Comparison of ENCODE assay signal across 8 cellular contexts in genomic region chr11:64742087-64742939, GRCh38. TPM values are rescaled to one million over a fixed set of nuclear protein-coding genes. Genes with fewer than 3 reads are reported as not detected.
DNase-seq lines count a peak whose midpoint lies in the region; ATAC-seq, FAIRE-seq and TF ChIP-seq lines count a peak whose summit lies in the region.

No MANE protein-coding gene starts in this region.

- peaks cover 49% of the 10 kb centered on the region for H3K4me1 ChIP-seq in left ventricle myocardium inferior
- H3K4me1 ChIP-seq in sigmoid colon, result peaks cover 0 to 50% (median 45%) of the 10 kb centered on the region in 4 donors

- H3K27me3 ChIP-seq in AG04450 (ENCODE audit: control insufficient read depth, insufficient read depth, low read length), result peaks cover 66% of the 10 kb centered on the region
- no peaks in the 10 kb centered on the region for H3K27me3 ChIP-seq in left ventricle myocardium inferior (ENCODE audit: low read depth)
- no peaks in the 10 kb centered on the region for H3K27me3 ChIP-seq in sigmoid colon

- peaks cover 36% of the 10 kb centered on the region for H3K36me3 Mint-ChIP-seq in activated CD4-positive, alpha-beta T cell treated with anti-CD3 and anti-CD28 coated beads, Interleukin-2, amount 10 ng/mL, durations not matched to agents 7 days and 5 days (ENCODE audit: low read depth)

- no peak for ATAC-seq in GM18861 (IDR thresholded peaks at IDR 0.05; ENCODE audit: unreplicated experiment)
- ATAC-seq in GM19455 (IDR thresholded peaks at IDR 0.05; ENCODE audit: unreplicated experiment), result no peak

- no peaks in the 10 kb centered on the region for H3K9me3 Mint-ChIP-seq in activated CD4-positive, alpha-beta T cell treated with anti-CD3 and anti-CD28 coated beads, Interleukin-2, amount 10 ng/mL, durations not matched to agents 7 days and 5 days

- H3K4me3 ChIP-seq in AG04450 (ENCODE audit: low read depth, low read length) (peak overlapping the region; percentile 50), left ventricle myocardium inferior (peak overlapping the region; percentile 77), sigmoid colon (peak overlapping the region; percentile 37 to 86 (median 68))

- intact Hi-C loops in left ventricle myocardium inferior (cut with micrococcal nuclease) (no loop called here), sigmoid colon (cut with DNase I) (loop anchor here (1.0 kb wide), 1 partner anchor 22 kb away; no protein-coding TSS in a partner anchor)

- POLR2A ChIA-PET in AG04450 (lab: Yijun Ruan, JAX), result no interaction called here
- POLR2A ChIA-PET in activated CD4-positive, alpha-beta T cell treated with anti-CD3 and anti-CD28 coated beads, Interleukin-2, amount 10 ng/mL, durations not matched to agents 7 days and 5 days (lab: Charles Lee), result no interaction called here

- TF ChIP-seq EP300 in sigmoid colon (IDR thresholded peaks at IDR 0.05), result no peak

- 2 to 12% methylated on average over 59 of the region's 59 CpGs for WGBS in sigmoid colon, 2 donors

- H3K36me3 ChIP-seq in left ventricle myocardium inferior (peaks cover 19% of the 10 kb centered on the region), sigmoid colon (peaks cover 0 to 8% (median 0%) of the 10 kb centered on the region in 4 donors)

- TF ChIP-seq CTCF in AG04450 (IDR thresholded peaks at IDR 0.05; ENCODE audit: low read depth, low read length), result no peak
- peak; percentile 12 for TF ChIP-seq CTCF in GM13977 (IDR thresholded peaks at IDR 0.05; ENCODE audit: extremely low read depth, insufficient read depth, missing control alignments)
- TF ChIP-seq CTCF in left ventricle myocardium inferior (IDR thresholded peaks at IDR 0.05; ENCODE audit: borderline replicate concordance), result no peak
- no peak for TF ChIP-seq CTCF in sigmoid colon (IDR thresholded peaks at IDR 0.05)
- TF ChIP-seq CTCF in D721Med (IDR thresholded peaks at IDR 0.05; ENCODE audit: insufficient read depth, missing control alignments), result no peak

- no peaks in the 10 kb centered on the region for H3K27me3 Mint-ChIP-seq in activated CD4-positive, alpha-beta T cell treated with anti-CD3 and anti-CD28 coated beads, Interleukin-2, amount 10 ng/mL, durations not matched to agents 7 days and 5 days

- no peak for FAIRE-seq in D721Med (lab: Jason Lieb, UNC)

- H3K9me3 ChIP-seq in AG04450 (ENCODE audit: control insufficient read depth, insufficient read depth, low read length) (peaks cover 4% of the 10 kb centered on the region; the same call in 1 of the 2 replicates), left ventricle myocardium inferior (replicated peaks) (no peaks in the 10 kb centered on the region), sigmoid colon (no peaks in the 10 kb centered on the region)

- CTCF ChIA-PET in AG04450 (lab: Charles Lee), result interaction anchor here (0.7 to 3.4 kb wide), 6 partner anchors 9 to 54 kb away, joined by 3 to 14 read pairs (median 4); no protein-coding TSS in a partner anchor
- CTCF ChIA-PET in activated CD4-positive, alpha-beta T cell treated with anti-CD3 and anti-CD28 coated beads, Interleukin-2, amount 10 ng/mL, durations not matched to agents 7 days and 5 days (lab: Charles Lee), result interaction anchor here (0.9 to 3.8 kb wide), 11 partner anchors 9 to 230 kb away, joined by 3 to 25 read pairs (median 5); partner anchors contain the start of genes MAJIN and SF1

- H3K27ac Mint-ChIP-seq in activated CD4-positive, alpha-beta T cell treated with anti-CD3 and anti-CD28 coated beads, Interleukin-2, amount 10 ng/mL, durations not matched to agents 7 days and 5 days, result peak overlapping the region; percentile 54

- TF ChIP-seq POLR2A in sigmoid colon (IDR thresholded peaks at IDR 0.05), result no peak

- in situ Hi-C loops in GM13977 (cut with MboI; ENCODE audit: low pct_unique_long_range_greater_than_20kb, low sequenced_read_pairs, unreplicated experiment), result no loop called here

- no peak overlapping the region for H3K27ac ChIP-seq in AG04450 (ENCODE audit: low read depth, low read length)
- H3K27ac ChIP-seq in left ventricle myocardium inferior (replicated peaks), result peak overlapping the region; percentile 99
- H3K27ac ChIP-seq in sigmoid colon, result peak overlapping the region; percentile 95 to 98 (median 96)

- peak overlapping the region; percentile 71 for H3K4me3 Mint-ChIP-seq in activated CD4-positive, alpha-beta T cell treated with anti-CD3 and anti-CD28 coated beads, Interleukin-2, amount 10 ng/mL, durations not matched to agents 7 days and 5 days

- DNase-seq in AG04450 (ENCODE audit: low read depth, low spot score) (no peak), GM13977 (ENCODE audit: low spot score) (peak; percentile 76), left ventricle myocardium inferior (no peak), sigmoid colon (no peak), D721Med (ENCODE audit: insufficient read length, low spot score) (no peak)
- DNase-seq in activated CD4-positive, alpha-beta T cell treated with anti-CD3 and anti-CD28 coated beads, Interleukin-2, amount 10 ng/mL, durations not matched to agents 7 days and 5 days, result peak; percentile 36

- peaks cover 33% of the 10 kb centered on the region for H3K4me1 Mint-ChIP-seq in activated CD4-positive, alpha-beta T cell treated with anti-CD3 and anti-CD28 coated beads, Interleukin-2, amount 10 ng/mL, durations not matched to agents 7 days and 5 days

RNA-seq across cellular contexts. Expression of gene RASGRP2, which starts 1.6 kb away (rescaled TPM):
- 0.16 and 0.43 TPM in 2 replicates for polyA plus RNA-seq in AG04450 (2011; rRNA removed)
- polyA minus RNA-seq in AG04450 (2011; rRNA and poly(A)+ RNA removed), result 0.48 and 0.78 TPM in 2 replicates
- total RNA-seq in activated CD4-positive, alpha-beta T cell treated with anti-CD3 and anti-CD28 coated beads, Interleukin-2, amount 10 ng/mL, durations not matched to agents 7 days and 5 days, result 100 to 1,000 TPM; 293 to 300 TPM
- total RNA-seq in left ventricle myocardium inferior, result 21.1 TPM
- 10 to 100 TPM; 26.7 to 77.0 (median 27.8) TPM for total RNA-seq in sigmoid colon
- 100 to 1,000 TPM in 1 of 3 donors, 1 to 10 TPM in 2; 2.1 to 101 (median 4.8) TPM for polyA plus RNA-seq in sigmoid colon

RNA-seq across cellular contexts. Expression of gene PYGM, which starts 17.5 kb away (rescaled TPM):
- polyA plus RNA-seq in AG04450 (2011; rRNA removed) (0.14 and 0.20 TPM in 2 replicates), sigmoid colon (1 to 10 TPM in 2 of 3 donors, under 1 TPM in 1; 0.23 to 2.1 (median 1.8) TPM)
- polyA minus RNA-seq in AG04450 (2011; rRNA and poly(A)+ RNA removed), result 1.1 TPM in 2 replicates
- 1 to 10 TPM; 3.9 to 4.3 TPM for total RNA-seq in activated CD4-positive, alpha-beta T cell treated with anti-CD3 and anti-CD28 coated beads, Interleukin-2, amount 10 ng/mL, durations not matched to agents 7 days and 5 days
- total RNA-seq in left ventricle myocardium inferior (89.5 TPM), sigmoid colon (10 to 100 TPM; 10.5 to 42.1 (median 27.1) TPM)

RNA-seq across cellular contexts. Expression of gene NRXN2, which starts 19.3 kb away (rescaled TPM):
- not detected in 2 replicates for polyA plus RNA-seq in AG04450 (2011; rRNA removed)
- polyA minus RNA-seq in AG04450 (2011; rRNA and poly(A)+ RNA removed), result 0.17 and 0.51 TPM in 2 replicates
- under 1 TPM; 0.07 to 0.15 TPM for total RNA-seq in activated CD4-positive, alpha-beta T cell treated with anti-CD3 and anti-CD28 coated beads, Interleukin-2, amount 10 ng/mL, durations not matched to agents 7 days and 5 days
- 0.71 TPM for total RNA-seq in left ventricle myocardium inferior
- 10 to 100 TPM in 2 of 4 donors, 1 to 10 TPM in 2; 6.8 to 20.5 (median 13.7) TPM for total RNA-seq in sigmoid colon
- polyA plus RNA-seq in sigmoid colon, result 1 to 10 TPM in 2 of 3 donors, under 1 TPM in 1; 0.23 to 4.9 (median 3.0) TPM

RNA-seq across cellular contexts. Expression of gene SF1, which starts 36.0 kb away (rescaled TPM):
- 55.9 and 56.8 TPM in 2 replicates for polyA plus RNA-seq in AG04450 (2011; rRNA removed)
- 69.1 and 81.7 TPM in 2 replicates for polyA minus RNA-seq in AG04450 (2011; rRNA and poly(A)+ RNA removed)
- total RNA-seq in activated CD4-positive, alpha-beta T cell treated with anti-CD3 and anti-CD28 coated beads, Interleukin-2, amount 10 ng/mL, durations not matched to agents 7 days and 5 days, result 100 to 1,000 TPM; 435 to 456 TPM
- total RNA-seq in left ventricle myocardium inferior, result 188 TPM
- total RNA-seq in sigmoid colon, result 100 to 1,000 TPM; 185 to 381 (median 294) TPM
- 100 to 1,000 TPM in 1 of 3 donors, 10 to 100 TPM in 2; 36.5 to 126 (median 43.2) TPM for polyA plus RNA-seq in sigmoid colon

Comparison
In these comparisons a context has a peak if more than half of its experiments do, and no peak if none do; other contexts are left out.
1. DNase-seq: peak in GM13977 (single experiment) and activated CD4-positive, alpha-beta T cell treated with anti-CD3 and anti-CD28 coated beads, Interleukin-2, amount 10 ng/mL, durations not matched to agents 7 days and 5 days (single experiment); none in AG04450 (single experiment), left ventricle myocardium inferior (single experiment), sigmoid colon (single experiment) and D721Med (single experiment).
2. Peak in every context shown above with its lines, with median percentiles within 50 percentile points of each other: H3K4me3 ChIP-seq.